8 cellular contexts compared by ENCODE assay signal in genomic region chr16:1308977-1309885, GRCh38. TPM values are rescaled to one million over a fixed set of nuclear protein-coding genes. Genes with fewer than 3 reads are reported as not detected.
DNase-seq lines count a peak whose midpoint lies in the region; ATAC-seq and TF ChIP-seq lines count a peak whose summit lies in the region.

Gene UBE2I (plus strand): TSS chr16:1309636. CDS start chr16:1314031, 4,395 bp downstream.

- no peak for TF ChIP-seq CTCF in fibroblast of pulmonary artery (IDR thresholded peaks at IDR 0.05; ENCODE audit: low read length, missing control alignments)

- peak; percentile 86 to 91 for ATAC-seq in natural killer cell treated with Interleukin-12 subunit alpha and Interleukin-12 subunit beta and Interleukin-15 and Interleukin-18, amount 100 ng/mL, for 72 hours

- no peaks in the 10 kb centered on the region for H3K9me3 Mint-ChIP-seq in natural killer cell treated with Interleukin-12 subunit alpha and Interleukin-12 subunit beta and Interleukin-15 and Interleukin-18, amount 100 ng/mL, for 72 hours

- peak; percentile 99 for DNase-seq in ELF-1 (ENCODE audit: low read depth, low spot score)
- peak; percentile 99 for DNase-seq in H7
- peak; percentile 98 for DNase-seq in MG63
- peak; percentile 82 for DNase-seq in SHP77 treated with DMSO at 0.1 percent for 48 hours (lab: John Stamatoyannopoulos, UW)
- peak; percentile 99 for DNase-seq in activated effector memory CD4-positive, alpha-beta T cell treated with Interleukin-2 at 50 U/mL for 16 hours
- peak; percentile 99 for DNase-seq in fibroblast of pulmonary artery (ENCODE audit: low read depth)
- DNase-seq in natural killer cell treated with Interleukin-12 subunit alpha and Interleukin-12 subunit beta and Interleukin-15 and Interleukin-18, amount 100 ng/mL, for 72 hours (ENCODE audit: low spot score) = peak; percentile 96
- peak; percentile 95 for DNase-seq in stimulated activated naive CD4-positive, alpha-beta T cell treated with Interleukin-2 at 50 U/mL for 16 hours (lab: John Stamatoyannopoulos, UW)

- peaks cover 7% of the 10 kb centered on the region for H3K36me3 Mint-ChIP-seq in natural killer cell treated with Interleukin-12 subunit alpha and Interleukin-12 subunit beta and Interleukin-15 and Interleukin-18, amount 100 ng/mL, for 72 hours

- H3K27ac Mint-ChIP-seq in natural killer cell treated with Interleukin-12 subunit alpha and Interleukin-12 subunit beta and Interleukin-15 and Interleukin-18, amount 100 ng/mL, for 72 hours = peak within 1 kb of the TSS; percentile 94

- no peaks in the 10 kb centered on the region for H3K27me3 Mint-ChIP-seq in natural killer cell treated with Interleukin-12 subunit alpha and Interleukin-12 subunit beta and Interleukin-15 and Interleukin-18, amount 100 ng/mL, for 72 hours

- H3K4me3 ChIP-seq in H7 (ENCODE audit: insufficient read depth, low read depth, low read length) (peak within 1 kb of the TSS; percentile 72), MG63 (peak within 1 kb of the TSS; percentile 95), fibroblast of pulmonary artery (replicated peaks; ENCODE audit: low read depth, low read length) (peak within 1 kb of the TSS; percentile 85)

- H3K9me3 ChIP-seq in MG63 = no peaks in the 10 kb centered on the region

- H3K4me3 Mint-ChIP-seq in natural killer cell treated with Interleukin-12 subunit alpha and Interleukin-12 subunit beta and Interleukin-15 and Interleukin-18, amount 100 ng/mL, for 72 hours = peak within 1 kb of the TSS; percentile 97

- peaks cover 21 to 31% of the 10 kb centered on the region in 2 donors for H3K4me1 Mint-ChIP-seq in natural killer cell treated with Interleukin-12 subunit alpha and Interleukin-12 subunit beta and Interleukin-15 and Interleukin-18, amount 100 ng/mL, for 72 hours (ENCODE audit: low read depth in 2 of 2)

- H3K27me3 ChIP-seq in H7 (ENCODE audit: control insufficient read depth, insufficient read depth, low read length) (no peaks in the 10 kb centered on the region), MG63 (no peaks in the 10 kb centered on the region)

- H3K36me3 ChIP-seq in H7 (replicated peaks; ENCODE audit: control insufficient read depth, insufficient read depth, low read length) (peaks cover 6% of the 10 kb centered on the region), MG63 (peaks cover 35% of the 10 kb centered on the region)

RNA-seq across cellular contexts. Expression of gene UBE2I, which starts in this region (rescaled TPM):
- total RNA-seq in H7 (2014; rRNA removed; shearing (Covaris generic)) = 79.9 and 80.2 TPM in 2 replicates
- 154 and 228 TPM in 2 replicates for total RNA-seq in MG63 (2014; rRNA removed; shearing (Covaris generic); ENCODE audit: low replicate concordance)
- total RNA-seq in natural killer cell treated with Interleukin-12 subunit alpha and Interleukin-12 subunit beta and Interleukin-15 and Interleukin-18, amount 100 ng/mL, for 72 hours = 100 to 1,000 TPM; 202 to 246 TPM

Comparison
In these comparisons a context has a peak if more than half of its experiments do, and no peak if none do; other contexts are left out.
1. Peak in every context shown above with its lines: DNase-seq, ATAC-seq and H3K4me3 ChIP-seq.